In the genomic region with DNA sequence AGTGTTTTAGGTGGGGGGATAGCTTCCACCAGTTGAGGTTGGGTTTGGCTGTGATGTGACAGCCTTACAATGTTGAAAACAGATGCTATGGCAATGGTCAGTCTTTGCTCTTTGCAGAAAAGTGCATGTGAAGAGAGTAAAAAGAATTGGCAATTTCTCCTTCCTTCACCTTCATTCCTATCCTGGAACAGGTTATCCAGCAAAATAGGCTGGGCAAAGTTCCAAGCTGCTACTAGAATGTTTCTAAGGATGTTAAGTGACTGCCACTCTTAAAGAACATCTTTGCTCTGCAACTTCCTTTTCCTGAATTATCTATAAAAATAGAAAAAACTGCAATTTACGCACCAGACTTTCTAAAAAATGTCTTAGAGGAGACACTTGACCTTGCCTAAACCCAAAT, we compare ENCODE assay signal across 18 cellular contexts.
DNase-seq lines count a peak whose midpoint lies in the region; ATAC-seq and TF ChIP-seq lines count a peak whose summit lies in the region.
"Had no signal": no experiment of that assay in that cellular context is flagged by ENCODE, and none has a peak within 500 bp of the region (broad histone marks: within the 10 kb centered on the region; RNA-seq: fewer than 3 reads in every experiment).

No MANE protein-coding gene starts in this region.

- no peak overlapping the region for H3K27ac ChIP-seq in HEK293 (ENCODE audit: extremely low read depth, low read depth, low read length)
- H3K27ac ChIP-seq: C4-2B had no signal

- no peak for ATAC-seq in effector memory CD8-positive, alpha-beta T cell (replicated peaks)
- ATAC-seq: SK-N-SH treated with all-trans-retinoic acid at 6 μM for 48 hours had no signal

- H3K9me3 Mint-ChIP-seq in effector memory CD8-positive, alpha-beta T cell, result no peaks in the 10 kb centered on the region

- no peaks in the 10 kb centered on the region for H3K4me1 Mint-ChIP-seq in effector memory CD8-positive, alpha-beta T cell (ENCODE audit: low read depth in 2 of 2)

- POLR2A ChIA-PET in HEK293 (lab: Yijun Ruan, JAX), result no interaction called here

- peaks cover 2% of the 10 kb centered on the region for H3K36me3 Mint-ChIP-seq in effector memory CD8-positive, alpha-beta T cell (ENCODE audit: insufficient read depth)

- H3K9me3 ChIP-seq in HEK293 (ENCODE audit: control insufficient read depth, insufficient read depth, low read depth, low read length), result no peaks in the 10 kb centered on the region

- no peak overlapping the region for H3K4me3 Mint-ChIP-seq in effector memory CD8-positive, alpha-beta T cell

- CTCF ChIA-PET in HEK293 (lab: Yijun Ruan, JAX), result interaction anchor here (0.6 to 0.7 kb wide), 2 partner anchors 9 to 33 kb away, joined by 3 read pairs; no protein-coding TSS in a partner anchor

- H3K4me3 ChIP-seq in HEK293 (ENCODE audit: low read depth, low read length), result no peak overlapping the region

- no peak overlapping the region for H3K27ac Mint-ChIP-seq in effector memory CD8-positive, alpha-beta T cell

- H3K36me3 ChIP-seq in HEK293 (ENCODE audit: control insufficient read depth in 2 of 2, insufficient read depth in 1 of 2, low read length in 2 of 2), result no peaks in the 10 kb centered on the region

- DNase-seq in NCI-H2171 treated with DMSO at 0.1 percent for 48 hours (lab: John Stamatoyannopoulos, UW) (peak; percentile 9), NCI-H2171 (lab: John Stamatoyannopoulos, UW) (no peak), MV-4-11 (lab: John Stamatoyannopoulos, UW) (peak; percentile 42), cerebellar cortex (ENCODE audit: low spot score) (peak; percentile 23), HCEC 1CT (no peak), OCI-M2 (lab: John Stamatoyannopoulos, UW; ENCODE audit: unreplicated experiment) (no peak)
- DNase-seq in effector memory CD8-positive, alpha-beta T cell, result no peak
- DNase-seq: EL, IMR-90, NCI-H1092, NCI-H146, NCI-H2081, NCI-H345, NCI-H526, Right ventricle myocardium superior had no signal

- no peaks in the 10 kb centered on the region for H3K27me3 Mint-ChIP-seq in effector memory CD8-positive, alpha-beta T cell

- TF ChIP-seq CTCF in HEK293 (tag by site-specific recombination; IDR thresholded peaks at IDR 0.05), result no peak

- no peaks in the 10 kb centered on the region for H3K4me1 ChIP-seq in HEK293 (ENCODE audit: control insufficient read depth, insufficient read depth, low read length)

TF ChIP-seq in HEK293, 187 proteins besides CTCF, POLR2A, EP300 and RAD21:
- TF ChIP-seq ZSCAN4 (tag by site-specific recombination; IDR thresholded peaks at IDR 0.05) (no peak), ZNF501 (tag by site-specific recombination; IDR thresholded peaks at IDR 0.05) (no peak), PRDM1 (tag by site-specific recombination; IDR thresholded peaks at IDR 0.05) (0 out of 2 replicates have a peak, but pooled peaks have one; percentile 18), ZNF621 (tag by site-specific recombination; IDR thresholded peaks at IDR 0.05) (no peak)
- TF ChIP-seq, protein P1, sequence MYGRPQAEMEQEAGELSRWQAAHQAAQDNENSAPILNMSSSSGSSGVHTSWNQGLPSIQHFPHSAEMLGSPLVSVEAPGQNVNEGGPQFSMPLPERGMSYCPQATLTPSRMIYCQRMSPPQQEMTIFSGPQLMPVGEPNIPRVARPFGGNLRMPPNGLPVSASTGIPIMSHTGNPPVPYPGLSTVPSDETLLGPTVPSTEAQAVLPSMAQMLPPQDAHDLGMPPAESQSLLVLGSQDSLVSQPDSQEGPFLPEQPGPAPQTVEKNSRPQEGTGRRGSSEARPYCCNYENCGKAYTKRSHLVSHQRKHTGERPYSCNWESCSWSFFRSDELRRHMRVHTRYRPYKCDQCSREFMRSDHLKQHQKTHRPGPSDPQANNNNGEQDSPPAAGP (tag by site-specific recombination; IDR thresholded peaks at IDR 0.05), result no peak

Comparison
In these comparisons a context has a peak if more than half of its experiments do, and no peak if none do; other contexts are left out.
1. DNase-seq: peak in NCI-H2171 treated with DMSO at 0.1 percent for 48 hours (single experiment), MV-4-11 (single experiment) and cerebellar cortex (single experiment); none in NCI-H2171 (single experiment), HCEC 1CT (single experiment), OCI-M2 (single experiment) and effector memory CD8-positive, alpha-beta T cell (0 of 3).